ENCODE assay signal across 16 cellular contexts in the genomic region with DNA sequence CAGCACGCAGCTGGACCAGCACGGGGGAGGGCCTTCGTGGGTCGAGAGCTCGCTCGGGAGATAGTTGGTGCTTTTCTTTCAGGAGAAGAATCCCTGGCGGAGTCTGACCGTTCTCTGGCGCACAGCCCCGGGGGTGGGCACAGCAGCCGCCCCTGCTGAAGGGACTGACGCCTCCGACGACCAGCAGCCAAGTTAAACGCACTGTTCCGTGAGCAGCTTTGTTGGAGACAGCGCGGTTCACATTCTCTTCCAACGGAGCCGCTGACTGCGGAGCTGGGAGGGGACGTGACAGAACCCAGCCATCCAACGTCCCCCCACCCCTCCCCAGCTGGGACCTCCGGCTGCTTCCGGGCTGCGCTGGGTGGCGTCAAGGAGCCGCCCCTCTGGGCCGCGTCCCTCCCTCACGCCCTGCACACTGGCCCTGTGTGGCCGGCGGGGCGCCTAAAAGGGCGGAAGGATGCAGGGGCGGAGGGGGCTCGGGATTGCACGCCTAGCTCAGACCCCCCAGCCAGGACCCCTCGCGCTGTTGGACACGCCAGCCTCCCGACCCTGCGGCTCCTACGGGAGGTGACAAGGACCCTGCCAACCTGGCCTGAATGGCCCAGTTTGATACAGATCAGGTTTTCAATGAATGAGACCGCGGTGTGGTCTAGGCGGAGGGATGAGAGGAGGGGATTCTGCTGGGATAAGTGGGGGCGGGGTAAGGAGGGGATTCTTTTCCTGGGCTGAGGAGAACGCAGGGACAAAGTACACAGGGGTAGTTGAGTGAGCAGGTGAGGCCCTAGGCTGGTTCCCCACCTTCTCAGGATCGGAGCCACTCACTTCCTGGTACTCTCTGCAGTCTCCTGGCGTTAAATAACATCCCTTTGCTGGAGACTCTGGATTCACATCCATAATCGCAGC. TPM values are rescaled to one million over a fixed set of nuclear protein-coding genes. Genes with fewer than 3 reads are reported as not detected.
A peak's percentile ranks its signal among the peaks of the same experiment; 100 is the strongest.
DNase-seq lines count a peak whose midpoint lies in the region; ATAC-seq and TF ChIP-seq lines count a peak whose summit lies in the region.
"Had no signal": no experiment of that assay in that cellular context is flagged by ENCODE, and none has a peak within 500 bp of the region (broad histone marks: within the 10 kb centered on the region; RNA-seq: fewer than 3 reads in every experiment).

No MANE protein-coding gene starts in this region.

- no peaks in the 10 kb centered on the region for H3K4me1 ChIP-seq in CD4-positive, alpha-beta memory T cell (ENCODE audit: insufficient read depth, low read length)
- H3K4me1 ChIP-seq: right lobe of liver had no signal

- ATAC-seq in stimulated activated memory B cell treated with anti-CD40 and anti-IgM and Interleukin-4, amounts not matched to agents 10 μg/mL and 1 μg/mL and 100 μg/mL, for 72 hours = peak; percentile 51

- TF ChIP-seq CTCF in dorsolateral prefrontal cortex (IDR thresholded peaks at IDR 0.05 in 54 of 56, conservative IDR thresholded peaks at IDR 0.05 in 2 of 56; ENCODE audit: low read depth in 1 of 56, partially characterized antibody in 56 of 56) (no peak), type B pancreatic cell (conservative IDR thresholded peaks at IDR 0.05) (no peak)

- no peaks in the 10 kb centered on the region for H3K27me3 Mint-ChIP-seq in stimulated activated memory B cell treated with anti-CD40 and anti-IgM and Interleukin-4, amounts not matched to agents 10 μg/mL and 1 μg/mL and 100 μg/mL, for 72 hours
- no peaks in the 10 kb centered on the region for H3K27me3 Mint-ChIP-seq in type B pancreatic cell
- no peaks in the 10 kb centered on the region for H3K27me3 Mint-ChIP-seq in CD4-positive, alpha-beta memory T cell

- H3K4me3 Mint-ChIP-seq in stimulated activated memory B cell treated with anti-CD40 and anti-IgM and Interleukin-4, amounts not matched to agents 10 μg/mL and 1 μg/mL and 100 μg/mL, for 72 hours = no peak overlapping the region
- no peak overlapping the region for H3K4me3 Mint-ChIP-seq in type B pancreatic cell
- no peak overlapping the region for H3K4me3 Mint-ChIP-seq in CD4-positive, alpha-beta memory T cell

- H3K36me3 ChIP-seq in CD4-positive, alpha-beta memory T cell (ENCODE audit: insufficient read depth, low read length) = no peaks in the 10 kb centered on the region
- H3K36me3 ChIP-seq: cardiac muscle cell, right lobe of liver had no signal

- peak overlapping the region in 3 of 59 donors; percentile 34 to 47 (median 46) for H3K27ac ChIP-seq in dorsolateral prefrontal cortex
- no peak overlapping the region for H3K27ac ChIP-seq in CD4-positive, alpha-beta memory T cell (ENCODE audit: low read depth, low read length)
- H3K27ac ChIP-seq: C4-2B, cardiac muscle cell, right lobe of liver, VCaP had no signal

- no peaks in the 10 kb centered on the region for H3K9me3 ChIP-seq in CD4-positive, alpha-beta memory T cell (ENCODE audit: control insufficient read depth in 1 of 2, low read length in 2 of 2)
- H3K9me3 ChIP-seq: right lobe of liver had no signal

- peaks cover 11% of the 10 kb centered on the region for H3K4me1 Mint-ChIP-seq in stimulated activated memory B cell treated with anti-CD40 and anti-IgM and Interleukin-4, amounts not matched to agents 10 μg/mL and 1 μg/mL and 100 μg/mL, for 72 hours
- H3K4me1 Mint-ChIP-seq in type B pancreatic cell (ENCODE audit: unreplicated experiment) = no peaks in the 10 kb centered on the region
- H3K4me1 Mint-ChIP-seq in CD4-positive, alpha-beta memory T cell = peaks cover 0 to 2% (median 0%) of the 10 kb centered on the region in 4 donors

- peaks cover 0 to 5% (median 0%) of the 10 kb centered on the region in 45 donors for H3K27me3 ChIP-seq in dorsolateral prefrontal cortex
- no peaks in the 10 kb centered on the region for H3K27me3 ChIP-seq in CD4-positive, alpha-beta memory T cell (ENCODE audit: insufficient read depth, low read length)
- H3K27me3 ChIP-seq: cardiac muscle cell, right lobe of liver had no signal

- H3K36me3 Mint-ChIP-seq in stimulated activated memory B cell treated with anti-CD40 and anti-IgM and Interleukin-4, amounts not matched to agents 10 μg/mL and 1 μg/mL and 100 μg/mL, for 72 hours = peaks cover 5% of the 10 kb centered on the region
- H3K36me3 Mint-ChIP-seq in type B pancreatic cell = peaks cover 13% of the 10 kb centered on the region
- peaks cover 0 to 9% of the 10 kb centered on the region in 2 donors for H3K36me3 Mint-ChIP-seq in CD4-positive, alpha-beta memory T cell

- H3K27ac Mint-ChIP-seq in stimulated activated memory B cell treated with anti-CD40 and anti-IgM and Interleukin-4, amounts not matched to agents 10 μg/mL and 1 μg/mL and 100 μg/mL, for 72 hours = no peak overlapping the region
- H3K27ac Mint-ChIP-seq in type B pancreatic cell = no peak overlapping the region
- no peak overlapping the region for H3K27ac Mint-ChIP-seq in CD4-positive, alpha-beta memory T cell

- DNase-seq in ELF-1 (ENCODE audit: low read depth, low spot score) (peak; percentile 65), dorsolateral prefrontal cortex (peak in 2 of 10 donors; percentile 28 to 63), left kidney (ENCODE audit: low read depth, low spot score) (peak; percentile 80), SK-N-DZ (ENCODE audit: low spot score) (no peak), putamen (ENCODE audit: low spot score) (no peak), type B pancreatic cell (ENCODE audit: extremely low spot score, unreplicated experiment) (no peak)
- DNase-seq in CD4-positive, alpha-beta memory T cell = no peak
- DNase-seq: activated T-cell treated with anti-CD3 and anti-CD28 coated beads, Interleukin-2, amount 50 U/mL, for 48 hours; HCEC 1CT; right lobe of liver had no signal

- no peaks in the 10 kb centered on the region for H3K9me3 Mint-ChIP-seq in stimulated activated memory B cell treated with anti-CD40 and anti-IgM and Interleukin-4, amounts not matched to agents 10 μg/mL and 1 μg/mL and 100 μg/mL, for 72 hours
- peaks cover 6% of the 10 kb centered on the region for H3K9me3 Mint-ChIP-seq in type B pancreatic cell
- peaks cover 0 to 3% (median 0%) of the 10 kb centered on the region in 8 donors for H3K9me3 Mint-ChIP-seq in CD4-positive, alpha-beta memory T cell

- POLR2A ChIA-PET in CD4-positive, alpha-beta memory T cell (lab: Charles Lee; ENCODE audit: partially characterized antibody) = no interaction called here

- intact Hi-C loops in dorsolateral prefrontal cortex (cut with DNase I) = no loop called here
- intact Hi-C loops in CD4-positive, alpha-beta memory T cell (cut with micrococcal nuclease) = no loop called here

- H3K4me3 ChIP-seq in dorsolateral prefrontal cortex = peak overlapping the region; percentile 20 to 70 (median 50)
- H3K4me3 ChIP-seq in CD4-positive, alpha-beta memory T cell (ENCODE audit: low read length in 2 of 2) = no peak overlapping the region
- H3K4me3 ChIP-seq: cardiac muscle cell, right lobe of liver had no signal

- CTCF ChIA-PET in CD4-positive, alpha-beta memory T cell (lab: Charles Lee; ENCODE audit: partially characterized antibody) = no interaction called here

RNA-seq across cellular contexts. Expression of gene KHDC1, which starts 36.4 kb away (rescaled TPM):
- total RNA-seq in dorsolateral prefrontal cortex (10 to 100 TPM in 102 of 120 experiments, 1 to 10 TPM in 18; 6.7 to 19.4 (median 13.0) TPM), type B pancreatic cell (ENCODE audit: low replicate concordance) (2.0 and 5.3 TPM in 2 replicates)
- polyA plus RNA-seq in SK-N-DZ (2014; cell fraction: cytosol; rRNA removed) = 2.8 and 3.9 TPM in 2 replicates
- 4.2 and 6.1 TPM in 2 replicates for polyA plus RNA-seq in SK-N-DZ (2014; cell fraction: nucleus; rRNA removed)
- 1 to 10 TPM; 1.7 TPM for total RNA-seq in CD4-positive, alpha-beta memory T cell
- 1 to 10 TPM; 1.0 to 3.5 TPM for polyA plus RNA-seq in CD4-positive, alpha-beta memory T cell
- total RNA-seq: lung microvascular endothelial cell had no signal

RNA-seq across cellular contexts. Expression of gene DPPA5, which starts 54.7 kb away (rescaled TPM):
- total RNA-seq in dorsolateral prefrontal cortex = not detected
- polyA plus RNA-seq in SK-N-DZ (2014; cell fraction: cytosol; rRNA removed) = not detected in 2 replicates
- polyA plus RNA-seq in SK-N-DZ (2014; cell fraction: nucleus; rRNA removed) = not detected in 2 replicates
- total RNA-seq in type B pancreatic cell (ENCODE audit: low replicate concordance) = not detected in 2 replicates
- total RNA-seq in CD4-positive, alpha-beta memory T cell = not detected
- polyA plus RNA-seq in CD4-positive, alpha-beta memory T cell = not detected
- total RNA-seq: cardiac muscle cell, LHCN-M2, lung microvascular endothelial cell, right lobe of liver had no signal
- polyA plus RNA-seq: cardiac muscle cell had no signal

Comparison
In these comparisons a context has a peak if more than half of its experiments do, and no peak if none do; other contexts are left out.
1. DNase-seq: peak in ELF-1 (single experiment) and left kidney (single experiment); none in SK-N-DZ (single experiment), putamen (single experiment), type B pancreatic cell (single experiment) and CD4-positive, alpha-beta memory T cell (0 of 5).
2. H3K4me3 ChIP-seq: peak in dorsolateral prefrontal cortex (59 of 59); none in CD4-positive, alpha-beta memory T cell (0 of 2).